In genomic region chr2:30362468-30363081, GRCh38 we compare ENCODE assay signal across 9 cellular contexts.
A peak's percentile ranks its signal among the peaks of the same experiment; 100 is the strongest.
DNase-seq lines count a peak whose midpoint lies in the region; ATAC-seq, FAIRE-seq and TF ChIP-seq lines count a peak whose summit lies in the region.
"Had no signal": no experiment of that assay in that cellular context is flagged by ENCODE, and none has a peak within 500 bp of the region (broad histone marks: within the 10 kb centered on the region; RNA-seq: fewer than 3 reads in every experiment).

No MANE protein-coding gene starts in this region.

- H4K12ac ChIP-seq in trophoblast cell (ENCODE audit: low read depth, low read length): no peak overlapping the region

- intact Hi-C loops in CD4-positive, alpha-beta T cell (cut with DNase I, micrococcal nuclease): no loop called here
- intact Hi-C loops in endothelial cell of umbilical vein (cut with micrococcal nuclease): no loop called here

- no CpG with 5 or more reads among the region's 4 CpGs for WGBS in trophoblast cell (ENCODE audit: extremely low coverage, insufficient coverage, insufficient read length)

- H3K36me3 ChIP-seq in endothelial cell of umbilical vein (ENCODE audit: control insufficient read depth in 2 of 2, extremely low read depth in 1 of 2, insufficient read depth in 2 of 2, low read length in 2 of 2): no peaks in the 10 kb centered on the region
- no peaks in the 10 kb centered on the region for H3K36me3 ChIP-seq in trophoblast cell (ENCODE audit: control insufficient read depth in 1 of 2, insufficient read depth in 2 of 2, low read length in 2 of 2)

- no peak overlapping the region for H3K4me3 Mint-ChIP-seq in CD4-positive, alpha-beta T cell

- ATAC-seq in CD4-positive, alpha-beta T cell (ENCODE audit: poor library complexity): no peak

- no peak overlapping the region for H2BK120ac ChIP-seq in trophoblast cell (ENCODE audit: insufficient read depth, low read length, poor library complexity)

- no peak for TF ChIP-seq CTCF in CD4-positive, alpha-beta T cell (IDR thresholded peaks at IDR 0.05)
- TF ChIP-seq CTCF in endothelial cell of umbilical vein (IDR thresholded peaks at IDR 0.05; ENCODE audit: extremely low read depth in 1 of 2, insufficient read depth in 1 of 2, low read depth in 1 of 2, low read length in 2 of 2): no peak

- no peak overlapping the region for H3K18ac ChIP-seq in trophoblast cell (ENCODE audit: low read length)

- peaks cover 4% of the 10 kb centered on the region for H3K4me1 ChIP-seq in endothelial cell of umbilical vein (ENCODE audit: control insufficient read depth, extremely low read depth, insufficient read depth, low read length)
- peaks cover 23 to 25% of the 10 kb centered on the region in 2 experiments for H3K4me1 ChIP-seq in trophoblast cell (ENCODE audit: control insufficient read depth in 1 of 2, insufficient read depth in 2 of 2, low read length in 2 of 2)

- no peak overlapping the region for H3K27ac ChIP-seq in CD4-positive, alpha-beta T cell (ENCODE audit: low read depth, low read length)
- H3K27ac ChIP-seq in endothelial cell of umbilical vein (ENCODE audit: insufficient read depth, low read depth, low read length) (no peak overlapping the region), trophoblast cell (ENCODE audit: low read depth, low read length) (no peak overlapping the region)

- H3K9me3 Mint-ChIP-seq in CD4-positive, alpha-beta T cell: no peaks in the 10 kb centered on the region

- H3K23ac ChIP-seq in trophoblast cell (ENCODE audit: low read length): no peak overlapping the region

- no peaks in the 10 kb centered on the region for H4K20me1 ChIP-seq in endothelial cell of umbilical vein (replicated peaks; ENCODE audit: control insufficient read depth, extremely low read depth, insufficient read depth, low read length)

- H3K79me2 ChIP-seq in endothelial cell of umbilical vein (ENCODE audit: control insufficient read depth, insufficient read depth, low read length): no peaks in the 10 kb centered on the region
- no peaks in the 10 kb centered on the region for H3K79me2 ChIP-seq in trophoblast cell (ENCODE audit: control insufficient read depth, insufficient read depth, low read length, poor library complexity)

- H2AFZ ChIP-seq in endothelial cell of umbilical vein (ENCODE audit: low read depth, low read length): peak overlapping the region; percentile 11
- H2AFZ ChIP-seq in trophoblast cell (ENCODE audit: insufficient read depth, low read length, poor library complexity): no peak overlapping the region

- no peak for TF ChIP-seq POLR2A in endothelial cell of umbilical vein (IDR thresholded peaks at IDR 0.05; ENCODE audit: low read depth, low read length)

- no peaks in the 10 kb centered on the region for H3K9me1 ChIP-seq in endothelial cell of umbilical vein (replicated peaks; ENCODE audit: control insufficient read depth, extremely low read depth, insufficient read depth, low read length)

- H3K4me2 ChIP-seq in endothelial cell of umbilical vein (ENCODE audit: insufficient read depth, low read length) (no peak overlapping the region), trophoblast cell (ENCODE audit: low read length) (no peak overlapping the region)

- H3K36me3 Mint-ChIP-seq in CD4-positive, alpha-beta T cell (ENCODE audit: low read depth): no peaks in the 10 kb centered on the region

- H3K27me3 Mint-ChIP-seq in CD4-positive, alpha-beta T cell: no peaks in the 10 kb centered on the region

- no peak overlapping the region for H2BK12ac ChIP-seq in trophoblast cell (ENCODE audit: low read length)

- H2AK5ac ChIP-seq in trophoblast cell (ENCODE audit: low read length): no peak overlapping the region

- BruUV-seq in endothelial cell of umbilical vein (replicated peaks; lab: Mats Ljungman, UMichigan): no TSS peak

- CTCF ChIA-PET in CD4-positive, alpha-beta T cell (lab: Charles Lee): interaction anchor here (1.3 kb wide), 1 partner anchor 28 kb away, joined by 4 read pairs; no protein-coding TSS in a partner anchor
- CTCF ChIA-PET in endothelial cell of umbilical vein (lab: Charles Lee): interaction anchor here (1.3 to 1.8 kb wide), 2 partner anchors 10 to 198 kb away, joined by 4 read pairs; no protein-coding TSS in a partner anchor

- POLR2A ChIA-PET in CD4-positive, alpha-beta T cell (lab: Charles Lee): interaction anchor here (0.6 to 2.2 kb wide), 9 partner anchors 10 to 216 kb away, joined by 3 to 13 read pairs (median 4); partner anchors contain the start of gene YPEL5
- POLR2A ChIA-PET in endothelial cell of umbilical vein (lab: Charles Lee): no interaction called here

- H4K91ac ChIP-seq in trophoblast cell (ENCODE audit: low read depth, low read length): no peak overlapping the region

- no peak overlapping the region for H3K4ac ChIP-seq in trophoblast cell (ENCODE audit: low read depth, low read length)

- H3K4me1 Mint-ChIP-seq in CD4-positive, alpha-beta T cell (ENCODE audit: low read depth): peaks cover 57% of the 10 kb centered on the region

- dilution Hi-C loops in endothelial cell of umbilical vein (cut with MboI; ENCODE audit: extremely low pct_ligation_motif_present, low sequenced_read_pairs): no loop called here

- H3K4me3 ChIP-seq in endothelial cell of umbilical vein (replicated peaks in 1 of 3; ENCODE audit: insufficient read depth in 1 of 3, low read depth in 1 of 3, low read length in 3 of 3) (no peak overlapping the region), trophoblast cell (ENCODE audit: low read depth, low read length) (no peak overlapping the region)

- DNase-seq in CD4-positive, alpha-beta T cell: no peak
- DNase-seq in NCI-H460 (ENCODE audit: extremely low read depth, low read depth): peak; percentile 3
- DNase-seq in endothelial cell of umbilical vein (ENCODE audit: low read depth, low spot score): no peak
- peak in 1 of 2 donors; percentile 38 for DNase-seq in trophoblast cell
- DNase-seq in MV-4-11 (lab: John Stamatoyannopoulos, UW): no peak
- DNase-seq in GM19240 (ENCODE audit: insufficient read length, low spot score): no peak
- DNase-seq in NCI-H1105 treated with DMSO at 0.1 percent for 48 hours (lab: John Stamatoyannopoulos, UW): no peak
- no peak for DNase-seq in DMS 273 treated with DMSO at 0.1 percent for 48 hours (lab: John Stamatoyannopoulos, UW)
- DNase-seq: erythroblast had no signal

- no peak overlapping the region for H3K9ac ChIP-seq in endothelial cell of umbilical vein (replicated peaks; ENCODE audit: extremely low read depth, insufficient read depth, low read length)
- no peak overlapping the region for H3K9ac ChIP-seq in trophoblast cell (ENCODE audit: low read length)

- H4K8ac ChIP-seq in trophoblast cell (ENCODE audit: low read depth, low read length): no peak overlapping the region

- H3K27me3 ChIP-seq in CD4-positive, alpha-beta T cell (ENCODE audit: control insufficient read depth, insufficient read depth, low read length): no peaks in the 10 kb centered on the region
- no peaks in the 10 kb centered on the region for H3K27me3 ChIP-seq in endothelial cell of umbilical vein (ENCODE audit: control insufficient read depth in 2 of 2, insufficient read depth in 2 of 2, low read length in 2 of 2)
- no peaks in the 10 kb centered on the region for H3K27me3 ChIP-seq in trophoblast cell (ENCODE audit: insufficient read depth, low read length)

- FAIRE-seq in endothelial cell of umbilical vein (lab: Jason Lieb, UNC): no peak

- no peaks in the 10 kb centered on the region for H3K9me3 ChIP-seq in CD4-positive, alpha-beta T cell (ENCODE audit: control insufficient read depth, low read length)
- H3K9me3 ChIP-seq in endothelial cell of umbilical vein (replicated peaks; ENCODE audit: control insufficient read depth, insufficient read depth, low read length) (no peaks in the 10 kb centered on the region), trophoblast cell (ENCODE audit: insufficient read depth, low read depth, low read length) (no peaks in the 10 kb centered on the region)

- peak overlapping the region; percentile 57 for H3K27ac Mint-ChIP-seq in CD4-positive, alpha-beta T cell

- H2BK5ac ChIP-seq in trophoblast cell (ENCODE audit: low read depth, low read length, poor library complexity): peak overlapping the region; percentile 5

- H3K79me1 ChIP-seq in trophoblast cell (ENCODE audit: low read length): peaks cover 18% of the 10 kb centered on the region

- no peak overlapping the region for H3K14ac ChIP-seq in trophoblast cell (ENCODE audit: low read length)

TF ChIP-seq in endothelial cell of umbilical vein, 7 proteins besides CTCF, POLR2A, EP300 and RAD21:
- TF ChIP-seq JUN (IDR thresholded peaks at IDR 0.05; ENCODE audit: borderline replicate concordance, insufficient read depth, insufficient read length, low read depth) (no peak), GATA2 (IDR thresholded peaks at IDR 0.05; ENCODE audit: insufficient read depth, insufficient read length, low read depth, low read length) (no peak)
- TF ChIP-seq, protein P1, sequence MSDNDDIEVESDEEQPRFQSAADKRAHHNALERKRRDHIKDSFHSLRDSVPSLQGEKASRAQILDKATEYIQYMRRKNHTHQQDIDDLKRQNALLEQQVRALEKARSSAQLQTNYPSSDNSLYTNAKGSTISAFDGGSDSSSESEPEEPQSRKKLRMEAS (IDR thresholded peaks at IDR 0.05; ENCODE audit: insufficient read depth, insufficient read length): no peak
